ENCODE assay signal across 1 cellular context in genomic region chr1:158274797-158275196, GRCh38.
TF ChIP-seq lines count a peak whose summit lies in the region.

No MANE protein-coding gene starts in this region.

TF ChIP-seq in H1, 55 proteins besides CTCF, POLR2A, EP300 and RAD21 (continued from another document):
- TF ChIP-seq CHD7 (IDR thresholded peaks at IDR 0.05; ENCODE audit: insufficient replicate concordance, low read length) (no peak), RBBP5 (IDR thresholded peaks at IDR 0.05; ENCODE audit: borderline replicate concordance, low read depth, low read length) (no peak), RNF2 (IDR thresholded peaks at IDR 0.05; ENCODE audit: borderline replicate concordance, low read depth, low read length, missing control alignments, poor library complexity, severe bottlenecking) (no peak), BRCA1 (IDR thresholded peaks at IDR 0.05; ENCODE audit: low read depth, low read length) (no peak), POLR2AphosphoS5 (IDR thresholded peaks at IDR 0.05; ENCODE audit: low read depth, low read length) (no peak), GTF2F1 (IDR thresholded peaks at IDR 0.05; ENCODE audit: borderline replicate concordance, low read depth, low read length) (no peak), CHD1 (IDR thresholded peaks at IDR 0.05; ENCODE audit: low read depth, low read length) (no peak), SP2 (IDR thresholded peaks at IDR 0.05; ENCODE audit: low read length) (no peak), BACH1 (IDR thresholded peaks at IDR 0.05; ENCODE audit: low read length) (no peak), SP4 (IDR thresholded peaks at IDR 0.05; ENCODE audit: low read length) (no peak), YY1 (IDR thresholded peaks at IDR 0.05; ENCODE audit: low read depth, low read length) (no peak), KDM5A (IDR thresholded peaks at IDR 0.05; ENCODE audit: low read length) (no peak), TEAD4 (IDR thresholded peaks at IDR 0.05; ENCODE audit: low read depth, low read length) (no peak), USF2 (IDR thresholded peaks at IDR 0.05; ENCODE audit: low read length) (no peak)
TF ChIP-seq in H1: peak in this region for 0.
